ENCODE assay signal across 8 cellular contexts in the genomic region with DNA sequence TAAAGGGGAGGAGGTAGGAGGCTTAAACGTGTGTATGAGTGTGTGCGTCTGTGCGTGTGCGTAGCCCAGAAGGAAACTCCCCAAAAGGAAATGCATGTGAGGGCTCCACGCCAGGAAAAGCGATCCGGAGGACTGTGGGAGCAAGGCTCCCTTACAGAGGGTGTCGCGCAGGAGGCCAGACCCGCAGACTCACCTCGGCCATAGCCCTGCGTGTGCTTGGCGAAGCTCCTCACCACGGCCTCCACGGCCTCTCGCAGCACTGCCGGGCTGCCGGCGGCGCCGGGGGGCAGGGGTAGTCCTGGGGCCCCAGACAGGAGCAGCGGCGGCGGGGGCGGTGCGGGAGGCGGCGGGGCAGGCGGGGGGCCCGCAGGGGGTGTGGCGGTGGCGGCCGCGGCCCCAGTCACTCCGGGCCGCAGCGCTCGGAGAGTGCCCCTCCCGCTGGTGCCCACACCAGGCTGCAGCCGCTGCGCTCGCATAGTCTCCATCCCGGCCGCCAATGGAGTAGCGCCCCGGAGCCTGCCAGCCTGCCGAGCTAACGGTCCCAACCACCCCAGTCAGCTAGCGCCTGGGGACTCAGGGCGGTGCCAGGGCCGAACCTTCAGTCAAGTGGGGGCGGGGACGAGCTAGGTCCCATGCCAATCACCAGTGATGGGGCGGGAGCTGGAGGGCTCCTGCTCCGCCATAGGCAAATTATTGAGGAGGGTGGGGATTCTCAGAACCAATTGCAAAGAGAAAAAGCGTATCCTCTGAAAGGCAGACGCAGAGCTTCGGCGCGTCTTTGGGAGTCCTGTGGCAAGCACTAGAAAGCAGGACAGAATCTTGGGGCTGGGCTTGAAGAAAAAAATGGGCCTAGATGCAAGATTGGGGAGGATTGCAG. TPM values are rescaled to one million over a fixed set of nuclear protein-coding genes. Genes with fewer than 3 reads are reported as not detected.
A peak's percentile ranks its signal among the peaks of the same experiment; 100 is the strongest.
DNase-seq lines count a peak whose midpoint lies in the region; FAIRE-seq and TF ChIP-seq lines count a peak whose summit lies in the region.

A gene (minus strand): TSS at position 575 of the 877 bp plus-strand sequence. CDS start 90 bp downstream, at position 485.

- H4K91ac ChIP-seq in neuronal stem cell (ENCODE audit: low read depth, low read length, poor library complexity): no peak within 1 kb of the TSS

- peaks cover 0 to 37% (median 12%) of the 10 kb centered on the region in 3 experiments for H3K27me3 ChIP-seq in neuronal stem cell (ENCODE audit: control insufficient read depth in 3 of 3, insufficient read depth in 3 of 3, low read depth in 1 of 3, low read length in 3 of 3)

- CTCF ChIA-PET in HEK293T (lab: Yijun Ruan, JAX): interaction anchor here (1.0 to 2.1 kb wide), 6 partner anchors 22 to 112 kb away, joined by 3 to 7 read pairs (median 4); a partner anchor contains a TSS

- peak within 1 kb of the TSS; percentile 78 for H2BK120ac ChIP-seq in neuronal stem cell (ENCODE audit: low read depth, low read length)

- H4K8ac ChIP-seq in neuronal stem cell (ENCODE audit: low read depth, low read length): no peak within 1 kb of the TSS

- H3K9ac ChIP-seq in neuronal stem cell (ENCODE audit: low read depth, low read length, poor library complexity): peak within 1 kb of the TSS; percentile 92

- peak; percentile 31 for FAIRE-seq in frontal cortex (lab: Jason Lieb, UNC)

- peaks cover 9 to 41% of the 10 kb centered on the region in 2 donors for H3K4me1 ChIP-seq in neuronal stem cell (ENCODE audit: control insufficient read depth in 2 of 2, insufficient read depth in 1 of 2, low read depth in 1 of 2, low read length in 2 of 2)

- in situ Hi-C loops in SK-MEL-5 (cut with HindIII; ENCODE audit: low pct_unique_long_range_greater_than_20kb, low sequenced_read_pairs): no loop called here

- H2BK15ac ChIP-seq in neuronal stem cell (ENCODE audit: low read length): peak within 1 kb of the TSS; percentile 91

- TF ChIP-seq CTCF in subcutaneous adipose tissue (IDR thresholded peaks at IDR 0.05; ENCODE audit: low read depth): no peak

- H3K36me3 ChIP-seq in neuronal stem cell (replicated peaks in 1 of 2; ENCODE audit: control insufficient read depth in 2 of 2, insufficient read depth in 2 of 2, low read length in 2 of 2): no peaks in the 10 kb centered on the region

- H3K4me2 ChIP-seq in neuronal stem cell (ENCODE audit: insufficient read depth, low read length, poor library complexity, severe bottlenecking): peak within 1 kb of the TSS; percentile 59

- no CpG with 5 or more reads among the region's 60 CpGs for WGBS in neuronal stem cell (ENCODE audit: extremely low coverage in 2 of 2, insufficient read length in 2 of 2, insufficient replicate concordance in 1 of 2), 2 donors

- H3K79me1 ChIP-seq in neuronal stem cell (ENCODE audit: low read depth, low read length): no peaks in the 10 kb centered on the region

- no peak within 1 kb of the TSS for H3K14ac ChIP-seq in neuronal stem cell (ENCODE audit: low read length)

- H3K23ac ChIP-seq in neuronal stem cell (ENCODE audit: low read depth, low read length, poor library complexity): no peak within 1 kb of the TSS

- H2AFZ ChIP-seq in neuronal stem cell (ENCODE audit: low read length): peak within 1 kb of the TSS; percentile 83

- no peak within 1 kb of the TSS for H2AK5ac ChIP-seq in neuronal stem cell (ENCODE audit: low read depth, low read length)

- peak within 1 kb of the TSS; percentile 89 for H3K18ac ChIP-seq in neuronal stem cell (ENCODE audit: low read length)

- H3K9me3 ChIP-seq in neuronal stem cell (replicated peaks in 1 of 2; ENCODE audit: control insufficient read depth in 2 of 2, insufficient read depth in 1 of 2, low read depth in 1 of 2, low read length in 2 of 2): peaks cover 0 to 4% of the 10 kb centered on the region in 2 donors

- peak within 1 kb of the TSS; percentile 85 to 91 for H3K4me3 ChIP-seq in neuronal stem cell (ENCODE audit: low read length in 2 of 2)

- POLR2A ChIA-PET in HEK293T (lab: Yijun Ruan, JAX): interaction anchor here (0.5 to 6.1 kb wide), 21 partner anchors 9 to 99 kb away, joined by 3 to 90 read pairs (median 4); a partner anchor contains a TSS

- no peak within 1 kb of the TSS for H3K27ac ChIP-seq in neuronal stem cell (replicated peaks; ENCODE audit: low read length)

- DNase-seq in GF-D8 (lab: John Stamatoyannopoulos, UW) (peak; percentile 92), HEK293T (ENCODE audit: extremely low spot score) (peak; percentile 95), MV-4-11 (lab: John Stamatoyannopoulos, UW) (peak; percentile 96), SK-MEL-5 (ENCODE audit: low read depth, low spot score) (peak; percentile 100), frontal cortex (ENCODE audit: low spot score in 2 of 2) (peak; percentile 94), neuronal stem cell (ENCODE audit: low spot score) (peak; percentile 94)
- DNase-seq in activated naive CD4-positive, alpha-beta T cell treated with Interleukin-2 at 50 U/mL for 16 hours: peak; percentile 95

- H2BK5ac ChIP-seq in neuronal stem cell (ENCODE audit: low read length): no peak within 1 kb of the TSS

- no peak within 1 kb of the TSS for H3K4ac ChIP-seq in neuronal stem cell (ENCODE audit: low read length)

- H2BK12ac ChIP-seq in neuronal stem cell (ENCODE audit: low read length): no peak within 1 kb of the TSS

TF ChIP-seq in HEK293T, 16 proteins besides CTCF, POLR2A, EP300 and RAD21:
- TF ChIP-seq FOXM1 (IDR thresholded peaks at IDR 0.05; ENCODE audit: borderline replicate concordance): no peak
- TF ChIP-seq ZNF384 (IDR thresholded peaks at IDR 0.05): no peak
- TF ChIP-seq BHLHE40 (IDR thresholded peaks at IDR 0.05; ENCODE audit: borderline replicate concordance): no peak
- TF ChIP-seq SUZ12 (IDR thresholded peaks at IDR 0.05): no peak
- no peak for TF ChIP-seq NFRKB (IDR thresholded peaks at IDR 0.05)
- TF ChIP-seq, protein P1, sequence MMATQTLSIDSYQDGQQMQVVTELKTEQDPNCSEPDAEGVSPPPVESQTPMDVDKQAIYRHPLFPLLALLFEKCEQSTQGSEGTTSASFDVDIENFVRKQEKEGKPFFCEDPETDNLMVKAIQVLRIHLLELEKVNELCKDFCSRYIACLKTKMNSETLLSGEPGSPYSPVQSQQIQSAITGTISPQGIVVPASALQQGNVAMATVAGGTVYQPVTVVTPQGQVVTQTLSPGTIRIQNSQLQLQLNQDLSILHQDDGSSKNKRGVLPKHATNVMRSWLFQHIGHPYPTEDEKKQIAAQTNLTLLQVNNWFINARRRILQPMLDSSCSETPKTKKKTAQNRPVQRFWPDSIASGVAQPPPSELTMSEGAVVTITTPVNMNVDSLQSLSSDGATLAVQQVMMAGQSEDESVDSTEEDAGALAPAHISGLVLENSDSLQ (IDR thresholded peaks at IDR 0.05): peak; percentile 99

RNA-seq across cellular contexts. Expression of the gene that starts here (rescaled TPM):
- 45.1 and 49.7 TPM in 2 replicates for total RNA-seq in SK-MEL-5 (2014; rRNA removed; shearing (Covaris generic))
- polyA plus RNA-seq in SK-MEL-5 (2015; cell fraction: cytosol; rRNA removed): 92.9 and 93.2 TPM in 2 replicates
- 20.2 and 22.5 TPM in 2 replicates for polyA plus RNA-seq in SK-MEL-5 (2015; cell fraction: nucleus; rRNA removed)
- 17.1 TPM for total RNA-seq in frontal cortex
- 17.1 TPM for polyA plus RNA-seq in neuronal stem cell (2013, experiment 1 of 2)
- 17.4 TPM for polyA plus RNA-seq in neuronal stem cell (2013, experiment 2 of 2)
- 10 to 100 TPM; 21.4 to 26.4 (median 22.5) TPM for total RNA-seq in subcutaneous adipose tissue
